In genomic region chr11:10460611-10461275, GRCh38 we compare ENCODE assay signal across 15 cellular contexts.
A peak's percentile ranks its signal among the peaks of the same experiment; 100 is the strongest.
DNase-seq lines count a peak whose midpoint lies in the region; ATAC-seq and TF ChIP-seq lines count a peak whose summit lies in the region.
"Had no signal": no experiment of that assay in that cellular context is flagged by ENCODE, and none has a peak within 500 bp of the region (broad histone marks: within the 10 kb centered on the region; RNA-seq: fewer than 3 reads in every experiment).

No MANE protein-coding gene starts in this region.

- no peaks in the 10 kb centered on the region; the same call in 1 of the 2 replicates for H4K20me1 ChIP-seq in OCI-LY3 (ENCODE audit: insufficient read depth, low read length)

- H3K4me1 ChIP-seq in OCI-LY3 (ENCODE audit: low read length), result peaks cover 54% of the 10 kb centered on the region

- no peaks in the 10 kb centered on the region for H3K9me3 Mint-ChIP-seq in T-helper 2 cell treated with Interferon-gamma antibody and Interleukin-4, amounts not matched to agents 5 μg/mL and 100 μg/mL, for 36 hours
- H3K9me3 Mint-ChIP-seq in nephron, result no peaks in the 10 kb centered on the region
- H3K9me3 Mint-ChIP-seq: activated T-cell treated with anti-CD3 and anti-CD28 coated beads, Interleukin-2, amount 50 U/mL, for 72 hours had no signal

- H3K79me2 ChIP-seq in OCI-LY3 (ENCODE audit: low read length), result peaks cover 36% of the 10 kb centered on the region

- peaks cover 33% of the 10 kb centered on the region for H3K4me1 Mint-ChIP-seq in T-helper 2 cell treated with Interferon-gamma antibody and Interleukin-4, amounts not matched to agents 5 μg/mL and 100 μg/mL, for 36 hours (ENCODE audit: low read depth)
- H3K4me1 Mint-ChIP-seq in nephron, result peaks cover 37% of the 10 kb centered on the region

- H3K27ac ChIP-seq in OCI-LY3 (ENCODE audit: low read length), result peak overlapping the region; percentile 47
- H3K27ac ChIP-seq: right atrium auricular region, RWPE1 had no signal

- DNase-seq in T-helper 2 cell treated with Interferon-gamma antibody and Interleukin-4, amounts not matched to agents 5 μg/mL and 100 μg/mL, for 36 hours (ENCODE audit: low spot score), result no peak
- DNase-seq in T-helper 2 cell (no peak), NOMO-1 treated with DMSO at 0.1 percent for 48 hours (lab: John Stamatoyannopoulos, UW; ENCODE audit: unreplicated experiment) (no peak), EL (no peak)
- DNase-seq: activated T-cell treated with anti-CD3 and anti-CD28 coated beads, Interleukin-2, amount 50 U/mL, for 72 hours; DMS79 treated with DMSO at 0.1 percent for 48 hours; erythroblast; Kasumi-1; NCI-H2171 had no signal

- H3K27me3 ChIP-seq in OCI-LY3 (ENCODE audit: low read depth, low read length), result no peaks in the 10 kb centered on the region
- H3K27me3 ChIP-seq: right atrium auricular region had no signal

- TF ChIP-seq CTCF in OCI-LY3 (IDR thresholded peaks at IDR 0.05; ENCODE audit: low read depth, low read length) (no peak), nephron (IDR thresholded peaks at IDR 0.05; ENCODE audit: unreplicated experiment in 3 of 3) (no peak)

- H3K4me2 ChIP-seq in OCI-LY3 (ENCODE audit: low read length), result peak overlapping the region; percentile 72

- no peak overlapping the region for H2AFZ ChIP-seq in OCI-LY3 (ENCODE audit: low read depth, low read length)

- H3K36me3 Mint-ChIP-seq in T-helper 2 cell treated with Interferon-gamma antibody and Interleukin-4, amounts not matched to agents 5 μg/mL and 100 μg/mL, for 36 hours (ENCODE audit: low read depth), result peaks cover 51% of the 10 kb centered on the region
- H3K36me3 Mint-ChIP-seq in nephron (ENCODE audit: low read depth), result peaks cover 8% of the 10 kb centered on the region

- no peak overlapping the region for H3K4me3 Mint-ChIP-seq in T-helper 2 cell treated with Interferon-gamma antibody and Interleukin-4, amounts not matched to agents 5 μg/mL and 100 μg/mL, for 36 hours
- H3K4me3 Mint-ChIP-seq in nephron, result no peak overlapping the region

- no peaks in the 10 kb centered on the region for H3K9me3 ChIP-seq in OCI-LY3 (ENCODE audit: insufficient read depth, low read length)
- H3K9me3 ChIP-seq: right atrium auricular region had no signal

- H3K36me3 ChIP-seq in OCI-LY3 (replicated peaks; ENCODE audit: low read depth, low read length), result peaks cover 54% of the 10 kb centered on the region
- H3K36me3 ChIP-seq: right atrium auricular region had no signal

- peak overlapping the region; percentile 36 for H3K4me3 ChIP-seq in OCI-LY3 (ENCODE audit: low read length)
- H3K4me3 ChIP-seq: right atrium auricular region had no signal

- ATAC-seq in GM21528 (IDR thresholded peaks at IDR 0.05; ENCODE audit: low FRiP score, unreplicated experiment) (peak; percentile 29), HG02852 (IDR thresholded peaks at IDR 0.05; ENCODE audit: unreplicated experiment) (no peak)
- ATAC-seq: activated T-cell treated with anti-CD3 and anti-CD28 coated beads, Interleukin-2, amount 50 U/mL, for 72 hours had no signal

- H3K27ac Mint-ChIP-seq in T-helper 2 cell treated with Interferon-gamma antibody and Interleukin-4, amounts not matched to agents 5 μg/mL and 100 μg/mL, for 36 hours, result peak overlapping the region; percentile 0
- H3K27ac Mint-ChIP-seq in nephron, result peak overlapping the region; percentile 39 to 71 (median 53)
- H3K27ac Mint-ChIP-seq: activated T-cell treated with anti-CD3 and anti-CD28 coated beads, Interleukin-2, amount 50 U/mL, for 72 hours had no signal

- peak overlapping the region; percentile 19 for H3K9ac ChIP-seq in OCI-LY3 (ENCODE audit: low read length)

- H3K27me3 Mint-ChIP-seq in T-helper 2 cell treated with Interferon-gamma antibody and Interleukin-4, amounts not matched to agents 5 μg/mL and 100 μg/mL, for 36 hours (ENCODE audit: low read depth), result no peaks in the 10 kb centered on the region
- no peaks in the 10 kb centered on the region for H3K27me3 Mint-ChIP-seq in nephron (ENCODE audit: low read depth)
